19 cellular contexts compared by ENCODE assay signal in the genomic region with DNA sequence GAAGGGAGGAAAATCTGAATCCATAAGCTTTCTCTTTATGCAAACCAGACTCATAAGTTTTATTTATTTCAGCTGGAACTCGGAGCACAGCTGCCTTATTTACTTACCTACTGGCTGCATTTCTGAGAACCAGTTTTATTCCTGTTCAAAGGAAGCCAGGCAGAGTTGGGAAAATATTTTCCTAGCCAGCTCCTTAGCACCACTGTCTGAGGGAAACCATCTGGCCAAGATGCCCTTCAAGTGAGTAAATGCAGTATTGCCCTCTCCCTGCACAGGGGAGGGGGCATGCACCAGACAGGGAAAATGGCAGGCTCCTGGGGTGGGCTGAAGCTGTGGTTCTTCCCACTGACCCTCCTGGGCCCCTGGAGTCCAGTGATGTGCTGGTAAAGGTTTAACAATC. TPM values are rescaled to one million over a fixed set of nuclear protein-coding genes. Genes with fewer than 3 reads are reported as not detected.
DNase-seq lines count a peak whose midpoint lies in the region; ATAC-seq and TF ChIP-seq lines count a peak whose summit lies in the region.
"Had no signal": no experiment of that assay in that cellular context is flagged by ENCODE, and none has a peak within 500 bp of the region (broad histone marks: within the 10 kb centered on the region; RNA-seq: fewer than 3 reads in every experiment).

No MANE protein-coding gene starts in this region.

- no peaks in the 10 kb centered on the region for H4K20me1 ChIP-seq in smooth muscle cell (ENCODE audit: low read depth)

- TF ChIP-seq CTCF in AG10803 (conservative IDR thresholded peaks at IDR 0.05; ENCODE audit: low read length) (no peak), ascending aorta (IDR thresholded peaks at IDR 0.05) (no peak), smooth muscle cell (IDR thresholded peaks at IDR 0.05; ENCODE audit: borderline replicate concordance, insufficient read depth, poor library complexity, severe bottlenecking) (no peak)

- H3K9me3 ChIP-seq in ascending aorta = no peaks in the 10 kb centered on the region
- no peaks in the 10 kb centered on the region for H3K9me3 ChIP-seq in smooth muscle cell (replicated peaks; ENCODE audit: low read depth)

- 57% methylated on average over 1 of the region's 1 CpG for WGBS in smooth muscle cell (ENCODE audit: low lambda C conversion rate)

- DNase-seq in AG10803 (ENCODE audit: low read depth) (peak; percentile 17), ascending aorta (ENCODE audit: low spot score in 2 of 2) (no peak), iPS-NIHi11 (ENCODE audit: low spot score) (peak; percentile 5), smooth muscle cell (lab: John Stamatoyannopoulos, UW; ENCODE audit: unreplicated experiment) (no peak), HK-2 (ENCODE audit: unreplicated experiment) (no peak)
- DNase-seq: ACHN; activated CD4-positive, CD25-positive, alpha-beta regulatory T cell treated with anti-CD3 and anti-CD28 coated beads, Interleukin-2, amount 50 U/mL, for 72 hours; activated CD8-positive, alpha-beta memory T cell treated with anti-CD3 and anti-CD28 coated beads, Interleukin-2, amount 50 U/mL, for 4 hours; erythroblast; head of caudate nucleus; KG1; NCI-H345; SHP77 treated with DMSO at 0.1 percent for 48 hours; T-helper 2 cell had no signal

- no peaks in the 10 kb centered on the region for H3K27me3 ChIP-seq in ascending aorta
- no peaks in the 10 kb centered on the region for H3K27me3 ChIP-seq in smooth muscle cell (ENCODE audit: low read depth)

- ATAC-seq in GM18519 (IDR thresholded peaks at IDR 0.05; ENCODE audit: low FRiP score, unreplicated experiment) = no peak
- ATAC-seq in GM19351 (IDR thresholded peaks at IDR 0.05; ENCODE audit: unreplicated experiment) = no peak
- no peak for ATAC-seq in GM18498 (IDR thresholded peaks at IDR 0.05; ENCODE audit: unreplicated experiment)

- H3K4me3 ChIP-seq in AG10803 (ENCODE audit: low read length) (no peak overlapping the region), ascending aorta (no peak overlapping the region), smooth muscle cell (no peak overlapping the region)
- H3K4me3 ChIP-seq: skin epidermis had no signal

- H3F3A ChIP-seq in smooth muscle cell (ENCODE audit: low read depth) = no peaks in the 10 kb centered on the region

- peak overlapping the region; percentile 44 for H2AFZ ChIP-seq in smooth muscle cell (ENCODE audit: low read depth)

- H3K36me3 ChIP-seq in ascending aorta (no peaks in the 10 kb centered on the region), smooth muscle cell (ENCODE audit: low read depth) (no peaks in the 10 kb centered on the region)

- no peaks in the 10 kb centered on the region for H3K79me2 ChIP-seq in smooth muscle cell (ENCODE audit: low read depth)

- H3K27ac ChIP-seq in ascending aorta = peak overlapping the region; percentile 55 to 60
- H3K27ac ChIP-seq in smooth muscle cell (ENCODE audit: low read depth) = peak overlapping the region; percentile 81

- intact Hi-C loops in ascending aorta (cut with DNase I) = no loop called here

- H3K4me2 ChIP-seq in smooth muscle cell = peak overlapping the region; percentile 45

- H3K9ac ChIP-seq in smooth muscle cell (ENCODE audit: low read depth) = peak overlapping the region; percentile 78

- H3K4me1 ChIP-seq in ascending aorta (peaks cover 11 to 30% of the 10 kb centered on the region in 2 donors), smooth muscle cell (ENCODE audit: low read depth) (peaks cover 15% of the 10 kb centered on the region)

RNA-seq across cellular contexts. Expression of a gene that starts 28.9 kb away (rescaled TPM):
- total RNA-seq in ascending aorta (92.3 TPM), smooth muscle cell (247 and 332 TPM in 2 replicates)
- 207 and 369 TPM in 2 replicates for polyA plus RNA-seq in smooth muscle cell
- total RNA-seq: mononuclear cell had no signal

Comparison
In these comparisons a context has a peak if more than half of its experiments do, and no peak if none do; other contexts are left out.
1. DNase-seq: peak in AG10803 (single experiment) and iPS-NIHi11 (single experiment); none in ascending aorta (0 of 2), smooth muscle cell (single experiment) and HK-2 (single experiment).